14 cellular contexts compared by ENCODE assay signal in the genomic region with DNA sequence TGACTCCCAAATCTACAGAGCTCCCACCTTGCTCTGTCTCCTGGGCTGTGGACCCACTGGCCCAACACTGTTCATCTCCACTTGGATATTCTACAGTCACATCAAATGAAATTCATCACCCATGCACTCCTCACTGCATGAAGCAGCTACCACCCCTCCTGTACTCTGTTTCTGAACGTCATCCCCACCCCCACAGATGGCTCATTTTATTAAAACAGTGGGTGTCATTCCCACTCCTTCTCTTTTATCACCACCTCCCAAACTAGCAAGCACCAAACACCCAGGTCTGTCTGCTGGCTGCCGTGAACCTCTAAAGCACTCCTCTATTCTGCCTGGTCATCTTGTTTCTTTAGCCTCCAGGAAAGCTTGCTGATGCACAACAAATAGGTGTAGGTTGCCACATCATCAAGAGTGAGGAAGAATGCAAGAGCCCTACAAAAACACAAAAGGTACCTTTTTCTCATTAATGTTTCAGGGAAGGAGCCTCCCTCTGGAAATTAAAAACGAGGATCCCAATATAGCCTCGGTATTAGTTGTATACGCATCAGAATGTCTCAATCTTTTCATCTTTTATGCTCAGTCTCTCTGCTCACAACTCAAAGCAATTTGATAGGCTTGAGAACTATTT.
"Had no signal": no experiment of that assay in that cellular context is flagged by ENCODE, and none has a peak within 500 bp of the region (broad histone marks: within the 10 kb centered on the region; RNA-seq: fewer than 3 reads in every experiment).

No MANE protein-coding gene starts in this region.

- H3K27me3 Mint-ChIP-seq: activated naive CD8-positive, alpha-beta T cell had no signal

- H3K27ac Mint-ChIP-seq: activated naive CD8-positive, alpha-beta T cell; neural progenitor cell had no signal

- ATAC-seq: activated T-cell treated with anti-CD3 and anti-CD28 coated beads, Interleukin-2, amount 50 U/mL, for 4 hours; left lobe of liver; right cardiac atrium; stimulated activated naive CD8-positive, alpha-beta T cell treated with anti-CD3 and anti-CD28 coated beads, Interleukin-15, Interleukin-2, amounts not matched to agents 100 U/mL and 50 U/mL, for 24 hours had no signal

- DNase-seq: activated CD8-positive, alpha-beta memory T cell treated with anti-CD3 and anti-CD28 coated beads, Interleukin-2, amount 50 U/mL, for 4 hours; activated effector memory CD4-positive, alpha-beta T cell treated with Interleukin-2 at 50 U/mL for 16 hours; activated T-cell treated with anti-CD3 and anti-CD28 coated beads, Interleukin-2, amount 50 U/mL, for 4 hours; dorsolateral prefrontal cortex; right cardiac atrium; stimulated activated naive CD8-positive, alpha-beta T cell treated with anti-CD3 and anti-CD28 coated beads, Interleukin-15, Interleukin-2, amounts not matched to agents 100 U/mL and 50 U/mL, for 24 hours; SW 1271; transverse colon had no signal

- H3K9me3 Mint-ChIP-seq: activated T-cell treated with anti-CD3 and anti-CD28 coated beads, Interleukin-2, amount 50 U/mL, for 4 hours had no signal

- H3K4me1 Mint-ChIP-seq: neural progenitor cell had no signal

- H3K4me3 Mint-ChIP-seq: activated naive CD8-positive, alpha-beta T cell; activated T-cell treated with anti-CD3 and anti-CD28 coated beads, Interleukin-2, amount 50 U/mL, for 4 hours; neural progenitor cell had no signal

- H3K9me3 ChIP-seq: prostate gland, suprapubic skin, transverse colon, vagina had no signal
